ENCODE assay signal across 1 cellular context in genomic region chr10:103818765-103819374, GRCh38.
TF ChIP-seq lines count a peak whose summit lies in the region.

No MANE protein-coding gene starts in this region.

TF ChIP-seq in SK-N-SH treated with all-trans-retinoic acid at 6 μM for 48 hours, 23 proteins besides CTCF, POLR2A, EP300 and RAD21 (continued from another document):
- TF ChIP-seq, protein P1, sequence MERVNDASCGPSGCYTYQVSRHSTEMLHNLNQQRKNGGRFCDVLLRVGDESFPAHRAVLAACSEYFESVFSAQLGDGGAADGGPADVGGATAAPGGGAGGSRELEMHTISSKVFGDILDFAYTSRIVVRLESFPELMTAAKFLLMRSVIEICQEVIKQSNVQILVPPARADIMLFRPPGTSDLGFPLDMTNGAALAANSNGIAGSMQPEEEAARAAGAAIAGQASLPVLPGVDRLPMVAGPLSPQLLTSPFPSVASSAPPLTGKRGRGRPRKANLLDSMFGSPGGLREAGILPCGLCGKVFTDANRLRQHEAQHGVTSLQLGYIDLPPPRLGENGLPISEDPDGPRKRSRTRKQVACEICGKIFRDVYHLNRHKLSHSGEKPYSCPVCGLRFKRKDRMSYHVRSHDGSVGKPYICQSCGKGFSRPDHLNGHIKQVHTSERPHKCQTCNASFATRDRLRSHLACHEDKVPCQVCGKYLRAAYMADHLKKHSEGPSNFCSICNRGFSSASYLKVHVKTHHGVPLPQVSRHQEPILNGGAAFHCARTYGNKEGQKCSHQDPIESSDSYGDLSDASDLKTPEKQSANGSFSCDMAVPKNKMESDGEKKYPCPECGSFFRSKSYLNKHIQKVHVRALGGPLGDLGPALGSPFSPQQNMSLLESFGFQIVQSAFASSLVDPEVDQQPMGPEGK (CRISPR knock-in tag; IDR thresholded peaks at IDR 0.05; ENCODE audit: borderline replicate concordance) = no peak
- TF ChIP-seq PPARA (CRISPR knock-in tag; IDR thresholded peaks at IDR 0.05; ENCODE audit: borderline replicate concordance) = no peak
- TF ChIP-seq ESRRG (CRISPR knock-in tag; IDR thresholded peaks at IDR 0.05) = no peak
- TF ChIP-seq BACH2 (CRISPR knock-in tag; IDR thresholded peaks at IDR 0.05; ENCODE audit: borderline replicate concordance) = no peak
- TF ChIP-seq, protein P2, sequence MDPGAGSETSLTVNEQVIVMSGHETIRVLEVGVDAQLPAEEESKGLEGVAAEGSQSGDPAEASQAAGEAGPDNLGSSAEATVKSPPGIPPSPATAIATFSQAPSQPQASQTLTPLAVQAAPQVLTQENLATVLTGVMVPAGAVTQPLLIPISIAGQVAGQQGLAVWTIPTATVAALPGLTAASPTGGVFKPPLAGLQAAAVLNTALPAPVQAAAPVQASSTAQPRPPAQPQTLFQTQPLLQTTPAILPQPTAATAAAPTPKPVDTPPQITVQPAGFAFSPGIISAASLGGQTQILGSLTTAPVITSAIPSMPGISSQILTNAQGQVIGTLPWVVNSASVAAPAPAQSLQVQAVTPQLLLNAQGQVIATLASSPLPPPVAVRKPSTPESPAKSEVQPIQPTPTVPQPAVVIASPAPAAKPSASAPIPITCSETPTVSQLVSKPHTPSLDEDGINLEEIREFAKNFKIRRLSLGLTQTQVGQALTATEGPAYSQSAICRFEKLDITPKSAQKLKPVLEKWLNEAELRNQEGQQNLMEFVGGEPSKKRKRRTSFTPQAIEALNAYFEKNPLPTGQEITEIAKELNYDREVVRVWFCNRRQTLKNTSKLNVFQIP (CRISPR knock-in tag; IDR thresholded peaks at IDR 0.05; ENCODE audit: borderline replicate concordance, low read depth) = no peak
- TF ChIP-seq CSDC2 (CRISPR knock-in tag; IDR thresholded peaks at IDR 0.05) = no peak
- TF ChIP-seq CREB5 (CRISPR knock-in tag; IDR thresholded peaks at IDR 0.05; ENCODE audit: low read depth) = no peak
- TF ChIP-seq ARNTL (CRISPR knock-in tag; IDR thresholded peaks at IDR 0.05; ENCODE audit: borderline replicate concordance, low read depth) = no peak
- TF ChIP-seq, protein P3, sequence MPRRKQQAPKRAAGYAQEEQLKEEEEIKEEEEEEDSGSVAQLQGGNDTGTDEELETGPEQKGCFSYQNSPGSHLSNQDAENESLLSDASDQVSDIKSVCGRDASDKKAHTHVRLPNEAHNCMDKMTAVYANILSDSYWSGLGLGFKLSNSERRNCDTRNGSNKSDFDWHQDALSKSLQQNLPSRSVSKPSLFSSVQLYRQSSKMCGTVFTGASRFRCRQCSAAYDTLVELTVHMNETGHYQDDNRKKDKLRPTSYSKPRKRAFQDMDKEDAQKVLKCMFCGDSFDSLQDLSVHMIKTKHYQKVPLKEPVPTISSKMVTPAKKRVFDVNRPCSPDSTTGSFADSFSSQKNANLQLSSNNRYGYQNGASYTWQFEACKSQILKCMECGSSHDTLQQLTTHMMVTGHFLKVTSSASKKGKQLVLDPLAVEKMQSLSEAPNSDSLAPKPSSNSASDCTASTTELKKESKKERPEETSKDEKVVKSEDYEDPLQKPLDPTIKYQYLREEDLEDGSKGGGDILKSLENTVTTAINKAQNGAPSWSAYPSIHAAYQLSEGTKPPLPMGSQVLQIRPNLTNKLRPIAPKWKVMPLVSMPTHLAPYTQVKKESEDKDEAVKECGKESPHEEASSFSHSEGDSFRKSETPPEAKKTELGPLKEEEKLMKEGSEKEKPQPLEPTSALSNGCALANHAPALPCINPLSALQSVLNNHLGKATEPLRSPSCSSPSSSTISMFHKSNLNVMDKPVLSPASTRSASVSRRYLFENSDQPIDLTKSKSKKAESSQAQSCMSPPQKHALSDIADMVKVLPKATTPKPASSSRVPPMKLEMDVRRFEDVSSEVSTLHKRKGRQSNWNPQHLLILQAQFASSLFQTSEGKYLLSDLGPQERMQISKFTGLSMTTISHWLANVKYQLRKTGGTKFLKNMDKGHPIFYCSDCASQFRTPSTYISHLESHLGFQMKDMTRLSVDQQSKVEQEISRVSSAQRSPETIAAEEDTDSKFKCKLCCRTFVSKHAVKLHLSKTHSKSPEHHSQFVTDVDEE (CRISPR knock-in tag; IDR thresholded peaks at IDR 0.05) = no peak
- TF ChIP-seq, protein P4, sequence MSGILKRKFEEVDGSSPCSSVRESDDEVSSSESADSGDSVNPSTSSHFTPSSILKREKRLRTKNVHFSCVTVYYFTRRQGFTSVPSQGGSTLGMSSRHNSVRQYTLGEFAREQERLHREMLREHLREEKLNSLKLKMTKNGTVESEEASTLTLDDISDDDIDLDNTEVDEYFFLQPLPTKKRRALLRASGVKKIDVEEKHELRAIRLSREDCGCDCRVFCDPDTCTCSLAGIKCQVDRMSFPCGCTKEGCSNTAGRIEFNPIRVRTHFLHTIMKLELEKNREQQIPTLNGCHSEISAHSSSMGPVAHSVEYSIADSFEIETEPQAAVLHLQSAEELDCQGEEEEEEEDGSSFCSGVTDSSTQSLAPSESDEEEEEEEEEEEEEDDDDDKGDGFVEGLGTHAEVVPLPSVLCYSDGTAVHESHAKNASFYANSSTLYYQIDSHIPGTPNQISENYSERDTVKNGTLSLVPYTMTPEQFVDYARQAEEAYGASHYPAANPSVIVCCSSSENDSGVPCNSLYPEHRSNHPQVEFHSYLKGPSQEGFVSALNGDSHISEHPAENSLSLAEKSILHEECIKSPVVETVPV (CRISPR knock-in tag; IDR thresholded peaks at IDR 0.05) = no peak
- no peak for TF ChIP-seq RARB (CRISPR knock-in tag; IDR thresholded peaks at IDR 0.05)
- TF ChIP-seq ZC3H10 (CRISPR knock-in tag; IDR thresholded peaks at IDR 0.05) = no peak
- TF ChIP-seq ZNF8 (CRISPR knock-in tag; IDR thresholded peaks at IDR 0.05) = no peak
